In the genomic region with DNA sequence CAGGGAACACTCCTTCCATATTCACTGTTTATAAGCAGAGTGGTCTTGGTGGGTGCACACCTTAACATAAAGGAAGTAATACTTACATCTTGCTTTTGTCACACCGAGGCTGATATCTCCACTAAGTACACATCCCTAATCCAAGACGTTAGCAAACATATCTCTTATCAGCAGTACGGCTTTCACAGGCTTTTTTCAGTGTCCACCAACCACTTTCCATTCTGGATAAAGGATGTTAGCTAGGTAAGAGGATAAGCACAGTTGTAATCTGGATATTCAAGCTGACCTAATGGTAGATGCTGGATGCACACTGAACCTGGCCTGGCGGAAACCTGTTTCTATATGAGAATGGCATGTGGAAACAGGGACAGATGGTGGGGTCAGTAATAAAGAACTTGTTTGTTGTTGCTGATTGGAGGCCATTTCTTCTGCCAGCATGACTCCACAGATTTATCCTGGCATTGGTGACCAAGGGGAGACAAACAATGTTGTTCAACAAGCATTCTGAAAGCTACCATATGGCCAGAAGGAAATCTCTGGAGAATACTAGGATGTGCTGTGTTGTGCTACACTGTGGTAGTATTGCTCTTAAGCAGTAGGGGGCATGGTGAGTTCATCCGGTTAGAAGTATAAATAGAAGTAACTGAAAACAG, we compare ENCODE assay signal across 8 cellular contexts.
DNase-seq lines count a peak whose midpoint lies in the region; ATAC-seq and TF ChIP-seq lines count a peak whose summit lies in the region.

No MANE protein-coding gene starts in this region.

- TF ChIP-seq CTCF in mammary epithelial cell (conservative IDR thresholded peaks at IDR 0.05 in 1 of 2, IDR thresholded peaks at IDR 0.05 in 1 of 2; ENCODE audit: extremely low read depth in 1 of 2, insufficient read depth in 1 of 2, low read depth in 1 of 2, low read length in 2 of 2), result peak; percentile 80 to 81
- TF ChIP-seq CTCF in kidney epithelial cell (IDR thresholded peaks at IDR 0.05; ENCODE audit: insufficient read depth, low read length, poor library complexity, severe bottlenecking), result peak; percentile 74
- peak; percentile 25 to 45 for TF ChIP-seq CTCF in suprapubic skin (IDR thresholded peaks at IDR 0.05)

- dilution Hi-C loops in mammary epithelial cell (cut with HindIII; ENCODE audit: low sequenced_read_pairs), result no loop called here

- CTCF ChIA-PET in mammary epithelial cell (lab: Charles Lee; ENCODE audit: low non-redundant PET), result interaction anchor here (0.6 kb wide), 2 partner anchors 386 to 389 kb away, joined by 4 to 6 read pairs; no protein-coding TSS in a partner anchor

- no peaks in the 10 kb centered on the region for H3K4me1 ChIP-seq in mammary epithelial cell (ENCODE audit: insufficient read depth, low read length)
- H3K4me1 ChIP-seq in suprapubic skin, result peaks cover 7% of the 10 kb centered on the region

- H3K9me3 ChIP-seq in mammary epithelial cell (replicated peaks; ENCODE audit: insufficient read depth, low read length) (no peaks in the 10 kb centered on the region), suprapubic skin (no peaks in the 10 kb centered on the region)

- peak; percentile 97 for ATAC-seq in GM21737 (IDR thresholded peaks at IDR 0.05; ENCODE audit: unreplicated experiment)

- H3K9ac ChIP-seq in mammary epithelial cell (ENCODE audit: insufficient read depth, low read length), result no peak overlapping the region

- H3K4me3 ChIP-seq in mammary epithelial cell (replicated peaks in 1 of 3; ENCODE audit: insufficient read depth in 1 of 3, low read depth in 2 of 3, low read length in 3 of 3) (no peak overlapping the region), kidney epithelial cell (ENCODE audit: low read depth, low read length) (no peak overlapping the region), suprapubic skin (no peak overlapping the region)

- H3K27ac ChIP-seq in mammary epithelial cell (ENCODE audit: insufficient read depth, low read depth, low read length) (no peak overlapping the region), suprapubic skin (no peak overlapping the region)

- H3K27me3 ChIP-seq in mammary epithelial cell (ENCODE audit: insufficient read depth, low read length) (no peaks in the 10 kb centered on the region), kidney epithelial cell (ENCODE audit: control insufficient read depth, insufficient read depth, low read length) (no peaks in the 10 kb centered on the region), suprapubic skin (no peaks in the 10 kb centered on the region)

- H3K4me2 ChIP-seq in mammary epithelial cell (ENCODE audit: insufficient read depth, low read depth, low read length), result no peak overlapping the region

- in situ Hi-C loops in mammary epithelial cell (cut with MboI; ENCODE audit: low sequenced_read_pairs in 2 of 2), result no loop called here

- H3K79me2 ChIP-seq in mammary epithelial cell (ENCODE audit: insufficient read depth, low read length), result no peaks in the 10 kb centered on the region

- peak overlapping the region; percentile 15 for H2AFZ ChIP-seq in mammary epithelial cell (ENCODE audit: low read depth, low read length)

- no TSS peak for BruUV-seq in mammary epithelial cell (replicated peaks; lab: Mats Ljungman, UMichigan)

- no peaks in the 10 kb centered on the region for H3K36me3 ChIP-seq in mammary epithelial cell (ENCODE audit: insufficient read depth, low read length)
- no peaks in the 10 kb centered on the region for H3K36me3 ChIP-seq in kidney epithelial cell (ENCODE audit: control insufficient read depth, insufficient read depth, low read length)
- H3K36me3 ChIP-seq in suprapubic skin, result no peaks in the 10 kb centered on the region

- intact Hi-C loops in mammary epithelial cell (cut with micrococcal nuclease), result loop anchor here (5.0 kb wide), 3 partner anchors 384 to 1329 kb away; no protein-coding TSS in a partner anchor

- DNase-seq in activated T-cell treated with anti-CD3 and anti-CD28 coated beads for 24 hours (ENCODE audit: low read depth), result peak; percentile 1
- DNase-seq in activated T-cell treated with anti-CD3 and anti-CD28 coated beads for 4 hours, result no peak
- peak; percentile 15 for DNase-seq in HuH-7 (ENCODE audit: low spot score)
- DNase-seq in NOMO-1 (lab: John Stamatoyannopoulos, UW; ENCODE audit: unreplicated experiment in 2 of 2), result peak; percentile 40 to 62
- peak; percentile 42 for DNase-seq in mammary epithelial cell
- no peak for DNase-seq in kidney epithelial cell (ENCODE audit: low read depth)
- DNase-seq in suprapubic skin (ENCODE audit: low spot score in 2 of 2), result no peak

- 74% methylated on average over 5 of the region's 5 CpGs for WGBS in mammary epithelial cell (ENCODE audit: low coverage, missing lambda C conversion rate)
- 69% methylated on average over 5 of the region's 5 CpGs for WGBS in suprapubic skin

- no peak for TF ChIP-seq POLR2A in suprapubic skin (IDR thresholded peaks at IDR 0.05)

- no peaks in the 10 kb centered on the region for H4K20me1 ChIP-seq in mammary epithelial cell (ENCODE audit: insufficient read depth, low read length)

- no peak for TF ChIP-seq EP300 in suprapubic skin (IDR thresholded peaks at IDR 0.05)

Comparison
In these comparisons a context has a peak if more than half of its experiments do, and no peak if none do; other contexts are left out.
1. DNase-seq: peak in activated T-cell treated with anti-CD3 and anti-CD28 coated beads for 24 hours (single experiment), HuH-7 (single experiment), NOMO-1 (2 of 2) and mammary epithelial cell (single experiment); none in activated T-cell treated with anti-CD3 and anti-CD28 coated beads for 4 hours (single experiment), kidney epithelial cell (single experiment) and suprapubic skin (0 of 2).
2. Peak in every context shown above with its lines, with median percentiles within 50 percentile points of each other: CTCF ChIP-seq.